1 cellular context compared by ENCODE assay signal in the genomic region with DNA sequence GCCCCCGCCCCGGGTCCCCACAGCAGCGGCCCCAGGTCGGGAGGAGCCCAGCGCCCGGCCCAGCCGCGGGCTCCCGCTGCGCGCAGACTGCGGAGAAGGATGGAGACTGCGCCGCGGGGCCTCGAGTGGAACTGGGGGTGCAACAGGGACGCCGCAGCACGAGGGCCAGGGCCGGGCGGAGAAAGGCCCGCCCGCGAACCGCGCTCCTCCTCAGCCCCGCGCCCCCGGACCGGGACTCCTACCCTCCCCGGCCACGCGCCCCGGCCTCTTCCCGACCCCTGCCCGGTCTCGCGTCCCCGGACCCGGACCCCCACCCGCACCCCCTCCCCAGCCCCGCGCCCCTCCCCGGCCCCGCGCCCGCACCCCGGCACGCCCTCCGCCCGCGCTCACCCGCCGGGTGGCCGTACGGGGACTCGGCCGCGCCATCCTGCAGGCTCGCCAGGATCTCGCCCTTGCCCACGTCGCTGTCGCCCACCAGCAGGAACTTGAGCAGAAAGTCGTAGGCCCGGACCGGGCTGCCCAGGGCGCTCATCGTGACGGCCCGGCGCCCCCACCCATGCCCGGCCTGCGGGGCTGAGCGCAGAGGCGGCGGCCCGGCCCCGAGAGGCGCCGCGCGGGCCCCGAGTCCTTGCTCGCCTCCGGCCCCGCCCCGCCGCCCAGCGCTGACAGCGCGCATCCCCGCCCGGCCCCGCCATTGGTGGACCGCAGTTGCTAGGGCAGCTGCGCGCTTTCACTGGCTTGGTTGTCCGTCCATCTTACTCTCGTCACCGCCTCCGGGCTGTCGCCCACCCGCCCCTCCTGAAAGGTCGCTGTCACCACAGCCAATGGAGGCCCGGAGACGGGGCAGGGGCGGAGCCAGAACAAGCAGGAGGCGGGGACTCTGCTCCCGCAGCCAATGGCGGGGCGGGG.
TF ChIP-seq lines count a peak whose summit lies in the region.

RAB40B (minus strand) TSS at position 634 of the 909 bp plus-strand sequence; CDS start at position 532, 102 bp downstream.

TF ChIP-seq in HepG2, 621 proteins besides CTCF, POLR2A, EP300 and RAD21 (continued from another document and continues in another):
- TF ChIP-seq, protein P1, sequence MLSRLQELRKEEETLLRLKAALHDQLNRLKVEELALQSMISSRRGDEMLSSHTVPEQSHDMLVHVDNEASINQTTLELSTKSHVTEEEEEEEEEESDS (CRISPR knock-in tag; IDR thresholded peaks at IDR 0.05; ENCODE audit: borderline replicate concordance) = no peak
- no peak for TF ChIP-seq MBNL3 (CRISPR knock-in tag; conservative IDR thresholded peaks at IDR 0.05)
- no peak for TF ChIP-seq NFE2L1 (CRISPR knock-in tag; IDR thresholded peaks at IDR 0.05; ENCODE audit: borderline replicate concordance)
- no peak for TF ChIP-seq SMARCE1 (IDR thresholded peaks at IDR 0.05; ENCODE audit: borderline replicate concordance)
- no peak for TF ChIP-seq ZNF274 (CRISPR knock-in tag; IDR thresholded peaks at IDR 0.05)
- TF ChIP-seq, protein P2, sequence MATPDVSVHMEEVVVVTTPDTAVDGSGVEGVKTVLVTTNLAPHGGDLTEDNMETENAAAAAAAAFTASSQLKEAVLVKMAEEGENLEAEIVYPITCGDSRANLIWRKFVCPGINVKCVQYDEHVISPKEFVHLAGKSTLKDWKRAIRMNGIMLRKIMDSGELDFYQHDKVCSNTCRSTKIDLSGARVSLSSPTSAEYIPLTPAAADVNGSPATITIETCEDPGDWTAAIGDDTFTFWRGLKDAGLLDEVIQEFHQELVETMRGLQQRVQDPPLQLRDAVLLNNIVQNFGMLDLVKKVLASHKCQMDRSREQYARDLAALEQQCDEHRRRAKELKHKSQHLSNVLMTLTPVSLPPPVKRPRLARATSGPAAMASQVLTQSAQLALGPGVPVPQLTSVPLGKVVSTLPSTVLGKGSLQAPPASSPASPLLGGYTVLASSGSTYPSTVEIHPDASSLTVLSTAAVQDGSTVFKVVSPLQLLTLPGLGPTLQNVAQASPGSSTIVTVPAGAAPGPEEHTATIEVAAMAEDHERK (CRISPR knock-in tag; IDR thresholded peaks at IDR 0.05; ENCODE audit: low read depth) = no peak
- TF ChIP-seq ZBTB42 (CRISPR knock-in tag; IDR thresholded peaks at IDR 0.05) = no peak
- TF ChIP-seq, protein P3, sequence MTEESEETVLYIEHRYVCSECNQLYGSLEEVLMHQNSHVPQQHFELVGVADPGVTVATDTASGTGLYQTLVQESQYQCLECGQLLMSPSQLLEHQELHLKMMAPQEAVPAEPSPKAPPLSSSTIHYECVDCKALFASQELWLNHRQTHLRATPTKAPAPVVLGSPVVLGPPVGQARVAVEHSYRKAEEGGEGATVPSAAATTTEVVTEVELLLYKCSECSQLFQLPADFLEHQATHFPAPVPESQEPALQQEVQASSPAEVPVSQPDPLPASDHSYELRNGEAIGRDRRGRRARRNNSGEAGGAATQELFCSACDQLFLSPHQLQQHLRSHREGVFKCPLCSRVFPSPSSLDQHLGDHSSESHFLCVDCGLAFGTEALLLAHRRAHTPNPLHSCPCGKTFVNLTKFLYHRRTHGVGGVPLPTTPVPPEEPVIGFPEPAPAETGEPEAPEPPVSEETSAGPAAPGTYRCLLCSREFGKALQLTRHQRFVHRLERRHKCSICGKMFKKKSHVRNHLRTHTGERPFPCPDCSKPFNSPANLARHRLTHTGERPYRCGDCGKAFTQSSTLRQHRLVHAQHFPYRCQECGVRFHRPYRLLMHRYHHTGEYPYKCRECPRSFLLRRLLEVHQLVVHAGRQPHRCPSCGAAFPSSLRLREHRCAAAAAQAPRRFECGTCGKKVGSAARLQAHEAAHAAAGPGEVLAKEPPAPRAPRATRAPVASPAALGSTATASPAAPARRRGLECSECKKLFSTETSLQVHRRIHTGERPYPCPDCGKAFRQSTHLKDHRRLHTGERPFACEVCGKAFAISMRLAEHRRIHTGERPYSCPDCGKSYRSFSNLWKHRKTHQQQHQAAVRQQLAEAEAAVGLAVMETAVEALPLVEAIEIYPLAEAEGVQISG (CRISPR knock-in tag; IDR thresholded peaks at IDR 0.05) = peak; percentile 35; the same call in 1 of the 2 replicates
- no peak for TF ChIP-seq ARID3A (IDR thresholded peaks at IDR 0.05; ENCODE audit: low read depth, low read length)
- TF ChIP-seq ZNF746 (CRISPR knock-in tag; IDR thresholded peaks at IDR 0.05) = no peak
- no peak for TF ChIP-seq ZNF335 (CRISPR knock-in tag; IDR thresholded peaks at IDR 0.05)
- peak; percentile 18; the same call in 1 of the 2 replicates for TF ChIP-seq ZNF777 (CRISPR knock-in tag; IDR thresholded peaks at IDR 0.05)
- no peak for TF ChIP-seq FOXA1 (IDR thresholded peaks at IDR 0.05)
- TF ChIP-seq FOXA1 (CRISPR knock-in tag; IDR thresholded peaks at IDR 0.05) = no peak
- no peak for TF ChIP-seq HOXD1 (CRISPR knock-in tag; IDR thresholded peaks at IDR 0.05)
- TF ChIP-seq RBAK (CRISPR knock-in tag; IDR thresholded peaks at IDR 0.05) = no peak
- no peak for TF ChIP-seq NR2F1 (CRISPR knock-in tag; IDR thresholded peaks at IDR 0.05)
- TF ChIP-seq POLR2G (IDR thresholded peaks at IDR 0.05; ENCODE audit: low read depth, low read length) = no peak
- TF ChIP-seq, protein P4, sequence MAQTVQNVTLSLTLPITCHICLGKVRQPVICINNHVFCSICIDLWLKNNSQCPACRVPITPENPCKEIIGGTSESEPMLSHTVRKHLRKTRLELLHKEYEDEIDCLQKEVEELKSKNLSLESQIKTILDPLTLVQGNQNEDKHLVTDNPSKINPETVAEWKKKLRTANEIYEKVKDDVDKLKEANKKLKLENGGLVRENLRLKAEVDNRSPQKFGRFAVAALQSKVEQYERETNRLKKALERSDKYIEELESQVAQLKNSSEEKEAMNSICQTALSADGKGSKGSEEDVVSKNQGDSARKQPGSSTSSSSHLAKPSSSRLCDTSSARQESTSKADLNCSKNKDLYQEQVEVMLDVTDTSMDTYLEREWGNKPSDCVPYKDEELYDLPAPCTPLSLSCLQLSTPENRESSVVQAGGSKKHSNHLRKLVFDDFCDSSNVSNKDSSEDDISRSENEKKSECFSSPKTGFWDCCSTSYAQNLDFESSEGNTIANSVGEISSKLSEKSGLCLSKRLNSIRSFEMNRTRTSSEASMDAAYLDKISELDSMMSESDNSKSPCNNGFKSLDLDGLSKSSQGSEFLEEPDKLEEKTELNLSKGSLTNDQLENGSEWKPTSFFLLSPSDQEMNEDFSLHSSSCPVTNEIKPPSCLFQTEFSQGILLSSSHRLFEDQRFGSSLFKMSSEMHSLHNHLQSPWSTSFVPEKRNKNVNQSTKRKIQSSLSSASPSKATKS (CRISPR knock-in tag; IDR thresholded peaks at IDR 0.05) = no peak
- no peak for TF ChIP-seq DZIP1 (CRISPR knock-in tag; IDR thresholded peaks at IDR 0.05)
- no peak; the same call in 1 of the 2 replicates for TF ChIP-seq ZNF367 (CRISPR knock-in tag; IDR thresholded peaks at IDR 0.05; ENCODE audit: borderline replicate concordance)
- TF ChIP-seq BCLAF1 (IDR thresholded peaks at IDR 0.05) = no peak
- no peak for TF ChIP-seq ZNF510 (CRISPR knock-in tag; IDR thresholded peaks at IDR 0.05; ENCODE audit: low read depth)
- TF ChIP-seq, protein P5, sequence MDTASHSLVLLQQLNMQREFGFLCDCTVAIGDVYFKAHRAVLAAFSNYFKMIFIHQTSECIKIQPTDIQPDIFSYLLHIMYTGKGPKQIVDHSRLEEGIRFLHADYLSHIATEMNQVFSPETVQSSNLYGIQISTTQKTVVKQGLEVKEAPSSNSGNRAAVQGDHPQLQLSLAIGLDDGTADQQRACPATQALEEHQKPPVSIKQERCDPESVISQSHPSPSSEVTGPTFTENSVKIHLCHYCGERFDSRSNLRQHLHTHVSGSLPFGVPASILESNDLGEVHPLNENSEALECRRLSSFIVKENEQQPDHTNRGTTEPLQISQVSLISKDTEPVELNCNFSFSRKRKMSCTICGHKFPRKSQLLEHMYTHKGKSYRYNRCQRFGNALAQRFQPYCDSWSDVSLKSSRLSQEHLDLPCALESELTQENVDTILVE (CRISPR knock-in tag; IDR thresholded peaks at IDR 0.05) = no peak
- TF ChIP-seq HES4 (CRISPR knock-in tag; IDR thresholded peaks at IDR 0.05; ENCODE audit: borderline replicate concordance) = no peak
- no peak for TF ChIP-seq ATF7 (IDR thresholded peaks at IDR 0.05)
- TF ChIP-seq ATF7 (CRISPR knock-in tag; IDR thresholded peaks at IDR 0.05) = no peak
